In genomic region chr12:108730337-108731104, GRCh38 we compare ENCODE assay signal across 8 cellular contexts. TPM values are rescaled to one million over a fixed set of nuclear protein-coding genes. Genes with fewer than 3 reads are reported as not detected.
A peak's percentile ranks its signal among the peaks of the same experiment; 100 is the strongest.
DNase-seq lines count a peak whose midpoint lies in the region; ATAC-seq, FAIRE-seq and TF ChIP-seq lines count a peak whose summit lies in the region.

No MANE protein-coding gene starts in this region.

- in situ Hi-C loops in GM12878 (cut with MboI), result no loop called here

- no peak for TF ChIP-seq EP300 in GM12878 (IDR thresholded peaks at IDR 0.05; ENCODE audit: borderline replicate concordance in 1 of 2, control insufficient read depth in 1 of 2, low read depth in 2 of 2, low read length in 2 of 2)

- no peak for TF ChIP-seq RAD21 in GM12878 (IDR thresholded peaks at IDR 0.05; ENCODE audit: insufficient read depth, low read depth, low read length)

- H3K27ac ChIP-seq in GM12878 (ENCODE audit: control insufficient read depth, insufficient read depth), result peak overlapping the region; percentile 79

- H3K4me2 ChIP-seq in GM12878 (ENCODE audit: control insufficient read depth, insufficient read depth), result peak overlapping the region; percentile 90

- CTCF ChIA-PET in GM12878 (lab: Yijun Ruan, JAX), result interaction anchor here (0.7 to 1.4 kb wide), 9 partner anchors 29 to 154 kb away, joined by 3 to 15 read pairs (median 3); no protein-coding TSS in a partner anchor

- peaks cover 54% of the 10 kb centered on the region for H3K79me2 ChIP-seq in GM12878 (ENCODE audit: control insufficient read depth, insufficient read depth, low read length)

- H3K4me3 ChIP-seq in GM12878 (peak overlapping the region; percentile 88), iPS-15b (ENCODE audit: low read depth, low read length) (peak overlapping the region; percentile 64)

- BruUV-seq in GM12878 (replicated peaks; lab: Mats Ljungman, UMichigan), result no TSS peak

- DNase-seq in Ammon's horn (ENCODE audit: low spot score) (peak; percentile 84), NCI-H1092 treated with DMSO at 0.1 percent for 48 hours (lab: John Stamatoyannopoulos, UW) (peak; percentile 65), SW480 (ENCODE audit: low spot score) (peak; percentile 87), GM12878 (ENCODE audit: low read depth, low spot score) (no peak), sciatic nerve (ENCODE audit: low spot score) (peak; percentile 77)

- no peak overlapping the region; the same call in 1 of the 2 replicates for H2AFZ ChIP-seq in GM12878 (ENCODE audit: control insufficient read depth, low read depth, low read length)

- RAD21 ChIA-PET in GM12878 (lab: Charles Lee; ENCODE audit: unreplicated experiment), result interaction anchor here (0.6 to 3.4 kb wide), 15 partner anchors 9 to 166 kb away, joined by 3 to 20 read pairs (median 5); partner anchors contain the start of gene SELPLG

- TF ChIP-seq POLR2A in GM12878 (IDR thresholded peaks at IDR 0.05; ENCODE audit: low read depth, low read length), result peak; percentile 66

- intact Hi-C loops in GM12878 (cut with micrococcal nuclease; ENCODE audit: unreplicated experiment) (loop anchor here (1.0 to 5.0 kb wide), 4 partner anchors 40 to 167 kb away; no protein-coding TSS in a partner anchor), sciatic nerve (cut with DNase I) (loop anchor here (5.0 kb wide), 1 partner anchor 127 kb away; the partner anchor contains the start of gene SSH1)

- ATAC-seq in GM19395 (IDR thresholded peaks at IDR 0.05; ENCODE audit: unreplicated experiment) (peak; percentile 19), GM12878 (peak; percentile 29), sciatic nerve (peak; percentile 2), HG02610 (IDR thresholded peaks at IDR 0.05; ENCODE audit: unreplicated experiment) (no peak)

- H3K4me1 ChIP-seq in GM12878 (ENCODE audit: control insufficient read depth, insufficient read depth, low read length) (peaks cover 13% of the 10 kb centered on the region), iPS-15b (ENCODE audit: control insufficient read depth, insufficient read depth, low read length) (peaks cover 3% of the 10 kb centered on the region)

- no peaks in the 10 kb centered on the region for H3K27me3 ChIP-seq in GM12878 (replicated peaks in 1 of 2; ENCODE audit: control insufficient read depth in 2 of 2, insufficient read depth in 2 of 2, low read length in 1 of 2)
- H3K27me3 ChIP-seq in iPS-15b (ENCODE audit: control insufficient read depth, insufficient read depth, low read length), result no peaks in the 10 kb centered on the region

- H3K9ac ChIP-seq in GM12878 (ENCODE audit: control insufficient read depth, insufficient read depth, low read length) (peak overlapping the region; percentile 90), iPS-15b (ENCODE audit: low read depth, low read length) (peak overlapping the region; percentile 82)

- WGBS in GM12878 (ENCODE audit: insufficient coverage, insufficient replicate concordance, low lambda C conversion rate, missing lambda C conversion rate), result 0% methylated on average over 31 of the region's 46 CpGs

- SMC1A ChIA-PET in GM12878 (lab: Charles Lee; ENCODE audit: uncharacterized antibody, unreplicated experiment), result interaction anchor here (0.5 to 1.4 kb wide), 15 partner anchors 13 to 96 kb away, joined by 3 to 17 read pairs (median 4); no protein-coding TSS in a partner anchor

- POLR2A ChIA-PET in GM12878 (lab: Charles Lee), result interaction anchor here (0.6 to 1.4 kb wide), 16 partner anchors 10 to 162 kb away, joined by 3 to 11 read pairs (median 4); no protein-coding TSS in a partner anchor

- no peaks in the 10 kb centered on the region for H4K20me1 ChIP-seq in GM12878 (ENCODE audit: control insufficient read depth, insufficient read depth)

- H3K9me3 ChIP-seq in GM12878 (replicated peaks; ENCODE audit: control insufficient read depth, insufficient read depth, low read length) (no peaks in the 10 kb centered on the region), iPS-15b (ENCODE audit: control insufficient read depth, insufficient read depth, low read length) (no peaks in the 10 kb centered on the region)

- no peaks in the 10 kb centered on the region for H3K36me3 ChIP-seq in GM12878 (ENCODE audit: control insufficient read depth in 2 of 2, insufficient read depth in 2 of 2, low read length in 1 of 2)
- H3K36me3 ChIP-seq in iPS-15b (ENCODE audit: control insufficient read depth, insufficient read depth, low read length), result no peaks in the 10 kb centered on the region

- no peak for FAIRE-seq in GM12878 (lab: Jason Lieb, UNC)

- TF ChIP-seq CTCF in GM12878 (IDR thresholded peaks at IDR 0.05 in 2 of 3, conservative IDR thresholded peaks at IDR 0.05 in 1 of 3; ENCODE audit: control insufficient read depth in 2 of 3, extremely low read depth in 1 of 3, insufficient read depth in 1 of 3, low read depth in 3 of 3, low read length in 3 of 3), result no peak

TF ChIP-seq in GM12878, 131 proteins besides CTCF, POLR2A, EP300 and RAD21 (continues in another document):
- TF ChIP-seq WRNIP1 (IDR thresholded peaks at IDR 0.05; ENCODE audit: borderline replicate concordance, low read depth, low read length), result no peak
- TF ChIP-seq ZNF217 (IDR thresholded peaks at IDR 0.05), result no peak
- TF ChIP-seq, protein P1, sequence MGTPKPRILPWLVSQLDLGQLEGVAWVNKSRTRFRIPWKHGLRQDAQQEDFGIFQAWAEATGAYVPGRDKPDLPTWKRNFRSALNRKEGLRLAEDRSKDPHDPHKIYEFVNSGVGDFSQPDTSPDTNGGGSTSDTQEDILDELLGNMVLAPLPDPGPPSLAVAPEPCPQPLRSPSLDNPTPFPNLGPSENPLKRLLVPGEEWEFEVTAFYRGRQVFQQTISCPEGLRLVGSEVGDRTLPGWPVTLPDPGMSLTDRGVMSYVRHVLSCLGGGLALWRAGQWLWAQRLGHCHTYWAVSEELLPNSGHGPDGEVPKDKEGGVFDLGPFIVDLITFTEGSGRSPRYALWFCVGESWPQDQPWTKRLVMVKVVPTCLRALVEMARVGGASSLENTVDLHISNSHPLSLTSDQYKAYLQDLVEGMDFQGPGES (IDR thresholded peaks at IDR 0.05), result no peak
- TF ChIP-seq ZNF592 (IDR thresholded peaks at IDR 0.05), result no peak

RNA-seq across cellular contexts. Expression of gene CORO1C, which starts 0.8 kb away (rescaled TPM):
- total RNA-seq in GM12878 (2013; cell fraction: nucleolus; rRNA removed), result 234 and 248 TPM in 2 replicates
- total RNA-seq in GM12878 (2014; rRNA removed) (91.3 and 94.1 TPM in 2 replicates), GM12878 (2014; rRNA removed; fragmentation: Illumina TruSeq; extraction: Trizol) (158 and 164 TPM in 2 replicates), GM12878 (2021) (208 and 212 TPM in 2 replicates), sciatic nerve (194 TPM)
- 59.8 TPM for polyA plus RNA-seq in GM12878 (2011; ENCODE audit: low read depth)
- polyA plus RNA-seq in GM12878 (2011; rRNA removed) (204 and 254 TPM in 2 replicates), GM12878 (2014; fragmentation: Illumina TruSeq; extraction: Trizol) (145 and 221 TPM in 2 replicates), GM12878 (2014; fragmentation: Nextera tagmentation; extraction: Ambion mirVana) (10 to 100 TPM; 52.7 to 52.9 TPM), GM12878 (2014; rRNA removed) (152 and 178 TPM in 2 replicates), GM12878 (2016; fragmentation: Nextera tagmentation; extraction: Ambion mirVana) (100 to 1,000 TPM; 202 to 203 TPM)
- polyA plus RNA-seq in GM12878 (2011; cell fraction: cytosol; rRNA removed), result 168 and 182 TPM in 2 replicates
- 142 and 153 TPM in 2 replicates for polyA plus RNA-seq in GM12878 (2011; cell fraction: nucleus; rRNA removed)
- polyA plus RNA-seq in GM12878 (2012), result 76.4 and 96.1 TPM in 2 replicates
- 514 and 669 TPM in 2 replicates for polyA minus RNA-seq in GM12878 (2011; rRNA and poly(A)+ RNA removed)
- 86.2 and 126 TPM in 2 replicates for polyA minus RNA-seq in GM12878 (2011; cell fraction: cytosol; rRNA and poly(A)+ RNA removed)
- 89.3 and 119 TPM in 2 replicates for polyA minus RNA-seq in GM12878 (2011; cell fraction: nucleus; rRNA and poly(A)+ RNA removed)
